31 cellular contexts compared by ENCODE assay signal in the genomic region with DNA sequence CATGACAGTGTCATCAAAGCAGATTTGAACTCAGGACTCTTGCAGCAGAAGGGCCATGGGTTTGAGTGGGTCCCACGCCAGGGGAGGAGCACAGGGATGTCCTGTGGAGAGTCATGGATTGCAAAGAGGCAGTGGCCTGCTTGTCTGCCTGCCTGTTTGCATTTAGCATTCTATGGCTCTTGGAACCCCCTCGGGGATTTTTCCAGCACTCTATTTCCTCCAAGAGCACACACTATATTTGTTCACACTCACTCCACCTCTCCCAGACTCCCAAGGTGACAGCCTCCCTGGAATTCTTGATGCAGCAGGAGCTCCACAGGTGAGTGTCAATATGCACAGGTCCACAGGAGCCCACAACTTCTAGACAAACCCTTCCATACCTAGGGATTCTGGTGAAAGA.
"Had no signal": no experiment of that assay in that cellular context is flagged by ENCODE, and none has a peak within 500 bp of the region (broad histone marks: within the 10 kb centered on the region; RNA-seq: fewer than 3 reads in every experiment).

No MANE protein-coding gene starts in this region.

- H3K79me2 ChIP-seq: parathyroid adenoma had no signal

- ATAC-seq: foreskin keratinocyte; heart right ventricle; left lobe of liver; mucosa of descending colon; natural killer cell treated with Interleukin-12 subunit alpha and Interleukin-12 subunit beta and Interleukin-15 and Interleukin-18, amount 100 ng/mL, for 72 hours; right lobe of liver; stimulated activated naive CD8-positive, alpha-beta T cell treated with anti-CD3 and anti-CD28 coated beads, Interleukin-15, amount 100 ng/mL, for 72 hours had no signal

- H3K9me3 ChIP-seq: colonic mucosa, mucosa of descending colon, neutrophil, right lobe of liver, transverse colon, vagina had no signal

- FAIRE-seq: endothelial cell of umbilical vein, keratinocyte, small intestine had no signal

- H3K36me3 ChIP-seq: colonic mucosa, esophagus muscularis mucosa, heart right ventricle, neutrophil, right lobe of liver, suprapubic skin, transverse colon, vagina had no signal

- H3K4me3 ChIP-seq: colonic mucosa, esophagus muscularis mucosa, heart right ventricle, lung, mucosa of descending colon, right lobe of liver, suprapubic skin, transverse colon, vagina had no signal

- H2AFZ ChIP-seq: parathyroid adenoma had no signal

- H3K9ac ChIP-seq: parathyroid adenoma had no signal

- H3K27ac ChIP-seq: colonic mucosa, esophagus muscularis mucosa, foreskin keratinocyte, heart right ventricle, neutrophil, parathyroid adenoma, right lobe of liver, suprapubic skin, transverse colon, vagina had no signal

- H3K27me3 Mint-ChIP-seq: stimulated activated naive CD8-positive, alpha-beta T cell treated with anti-CD3 and anti-CD28 coated beads, Interleukin-15, amount 100 ng/mL, for 72 hours had no signal

- H3K36me3 Mint-ChIP-seq: memory B cell; mesothelial cell of epicardium; naive B cell; natural killer cell treated with Interleukin-12 subunit alpha and Interleukin-12 subunit beta and Interleukin-15 and Interleukin-18, amount 100 ng/mL, for 72 hours had no signal

- H3K4me1 ChIP-seq: colonic mucosa, foreskin keratinocyte, parathyroid adenoma, right lobe of liver had no signal

- H3K4me3 Mint-ChIP-seq: memory B cell; mesothelial cell of epicardium; naive B cell; natural killer cell treated with Interleukin-12 subunit alpha and Interleukin-12 subunit beta and Interleukin-15 and Interleukin-18, amount 100 ng/mL, for 72 hours; neural crest cell; stimulated activated naive CD8-positive, alpha-beta T cell treated with anti-CD3 and anti-CD28 coated beads, Interleukin-15, amount 100 ng/mL, for 72 hours had no signal

- H3K27me3 ChIP-seq: colonic mucosa, right lobe of liver, suprapubic skin, transverse colon, vagina had no signal

- DNase-seq: colonic mucosa; dermis blood vessel endothelial cell; effector memory CD4-positive, alpha-beta T cell; foreskin keratinocyte; glutamatergic neuron; heart right ventricle; hippocampal formation; mucosa of descending colon; naive B cell; right lobe of liver; small intestine; stimulated activated CD4-positive, alpha-beta T cell treated with anti-CD3 and anti-CD28 coated beads, Interleukin-1b, Interleukin-23, amount 100 ng/mL, for 48 hours; stimulated activated CD4-positive, alpha-beta T cell treated with anti-CD3 and anti-CD28 coated beads, Interleukin-4, amount 100 ng/mL, for 1 hour; stimulated activated CD8-positive, alpha-beta memory T cell treated with anti-CD3 and anti-CD28 coated beads, Interleukin-4, amount 100 ng/mL, for 48 hours; stimulated activated naive CD4-positive, alpha-beta T cell; stimulated activated naive CD8-positive, alpha-beta T cell treated with anti-CD3 and anti-CD28 coated beads, Interleukin-15, amount 100 ng/mL, for 72 hours; transverse colon had no signal

- H3K27ac Mint-ChIP-seq: memory B cell; mesothelial cell of epicardium; naive B cell; natural killer cell treated with Interleukin-12 subunit alpha and Interleukin-12 subunit beta and Interleukin-15 and Interleukin-18, amount 100 ng/mL, for 72 hours; progenitor cell of endocrine pancreas; stimulated activated naive CD8-positive, alpha-beta T cell treated with anti-CD3 and anti-CD28 coated beads, Interleukin-15, amount 100 ng/mL, for 72 hours had no signal

- H3K9me3 Mint-ChIP-seq: memory B cell; natural killer cell treated with Interleukin-12 subunit alpha and Interleukin-12 subunit beta and Interleukin-15 and Interleukin-18, amount 100 ng/mL, for 72 hours; neural crest cell; stimulated activated naive CD8-positive, alpha-beta T cell treated with anti-CD3 and anti-CD28 coated beads, Interleukin-15, amount 100 ng/mL, for 72 hours had no signal
